16 cellular contexts compared by ENCODE assay signal in genomic region chr10:11339013-11339412, GRCh38.
A peak's percentile ranks its signal among the peaks of the same experiment; 100 is the strongest.
DNase-seq lines count a peak whose midpoint lies in the region; ATAC-seq and TF ChIP-seq lines count a peak whose summit lies in the region.
"Had no signal": no experiment of that assay in that cellular context is flagged by ENCODE, and none has a peak within 500 bp of the region (broad histone marks: within the 10 kb centered on the region; RNA-seq: fewer than 3 reads in every experiment).

No MANE protein-coding gene starts in this region.

- peak overlapping the region; percentile 1 for H3K27ac Mint-ChIP-seq in activated naive CD4-positive, alpha-beta T cell treated with anti-CD3 and anti-CD28 coated beads, Interleukin-2, amount 50 U/mL, for 24 hours
- H3K27ac Mint-ChIP-seq in IgD-negative memory B cell, result peak overlapping the region in 2 of 3 donors; percentile 67 to 81
- peak overlapping the region in 6 of 9 donors; percentile 14 to 91 (median 67) for H3K27ac Mint-ChIP-seq in naive thymus-derived CD4-positive, alpha-beta T cell

- no peaks in the 10 kb centered on the region for H3K9me3 ChIP-seq in naive thymus-derived CD4-positive, alpha-beta T cell (ENCODE audit: control insufficient read depth in 2 of 3, low read length in 3 of 3)
- no peaks in the 10 kb centered on the region for H3K9me3 ChIP-seq in upper lobe of left lung

- no peak overlapping the region for H3K4me3 ChIP-seq in naive thymus-derived CD4-positive, alpha-beta T cell (ENCODE audit: low read length)
- no peak overlapping the region for H3K4me3 ChIP-seq in upper lobe of left lung
- H3K4me3 ChIP-seq: BLaER1 treated with 17β-estradiol and CSF1 and Interleukin-3, amounts not matched to agents 10 nM and 100 nM had no signal

- intact Hi-C loops in naive thymus-derived CD4-positive, alpha-beta T cell (cut with micrococcal nuclease), result loop anchor here (2.0 to 10.0 kb wide), 4 partner anchors 64 to 227 kb away; no protein-coding TSS in a partner anchor

- WGBS in upper lobe of left lung, 2 donors, result 48 to 79% methylated on average over 7 of the region's 7 CpGs

- no peaks in the 10 kb centered on the region for H3K4me1 ChIP-seq in naive thymus-derived CD4-positive, alpha-beta T cell (ENCODE audit: control insufficient read depth in 2 of 2, insufficient read depth in 2 of 2, low read length in 2 of 2)
- peaks cover 0 to 10% (median 0%) of the 10 kb centered on the region in 4 donors for H3K4me1 ChIP-seq in upper lobe of left lung

- POLR2A ChIA-PET in naive thymus-derived CD4-positive, alpha-beta T cell (lab: Charles Lee), result no interaction called here

- H3K9me3 Mint-ChIP-seq in activated naive CD4-positive, alpha-beta T cell treated with anti-CD3 and anti-CD28 coated beads, Interleukin-2, amount 50 U/mL, for 24 hours, result no peaks in the 10 kb centered on the region
- peaks cover 0 to 2% (median 0%) of the 10 kb centered on the region in 3 donors for H3K9me3 Mint-ChIP-seq in IgD-negative memory B cell
- H3K9me3 Mint-ChIP-seq in naive thymus-derived CD4-positive, alpha-beta T cell, result peaks cover 0 to 6% (median 0%) of the 10 kb centered on the region in 11 donors

- no peaks in the 10 kb centered on the region for H3K27me3 ChIP-seq in naive thymus-derived CD4-positive, alpha-beta T cell (ENCODE audit: control insufficient read depth in 2 of 2, insufficient read depth in 2 of 2, low read length in 2 of 2)
- H3K27me3 ChIP-seq in upper lobe of left lung, result no peaks in the 10 kb centered on the region
- H3K27me3 ChIP-seq: BLaER1 treated with 17β-estradiol and CSF1 and Interleukin-3, amounts not matched to agents 10 nM and 100 nM had no signal

- no peak for TF ChIP-seq POLR2A in upper lobe of left lung (IDR thresholded peaks at IDR 0.05)

- peaks cover 3% of the 10 kb centered on the region for H3K36me3 Mint-ChIP-seq in activated naive CD4-positive, alpha-beta T cell treated with anti-CD3 and anti-CD28 coated beads, Interleukin-2, amount 50 U/mL, for 24 hours
- no peaks in the 10 kb centered on the region for H3K36me3 Mint-ChIP-seq in IgD-negative memory B cell
- H3K36me3 Mint-ChIP-seq in naive thymus-derived CD4-positive, alpha-beta T cell, result peaks cover 0 to 11% (median 6%) of the 10 kb centered on the region in 5 donors

- no peaks in the 10 kb centered on the region for H3K27me3 Mint-ChIP-seq in activated naive CD4-positive, alpha-beta T cell treated with anti-CD3 and anti-CD28 coated beads, Interleukin-2, amount 50 U/mL, for 24 hours
- H3K27me3 Mint-ChIP-seq in IgD-negative memory B cell, result no peaks in the 10 kb centered on the region
- no peaks in the 10 kb centered on the region for H3K27me3 Mint-ChIP-seq in naive thymus-derived CD4-positive, alpha-beta T cell

- in situ Hi-C loops in KBM-7 (cut with MboI; ENCODE audit: low pct_unique_long_range_greater_than_20kb, low sequenced_read_pairs), result no loop called here

- peaks cover 0 to 5% (median 0%) of the 10 kb centered on the region in 3 experiments for H3K36me3 ChIP-seq in naive thymus-derived CD4-positive, alpha-beta T cell (ENCODE audit: control insufficient read depth in 2 of 3, insufficient read depth in 3 of 3, low read length in 3 of 3)
- peaks cover 0 to 3% (median 0%) of the 10 kb centered on the region in 4 donors for H3K36me3 ChIP-seq in upper lobe of left lung

- H3K4me3 Mint-ChIP-seq in activated naive CD4-positive, alpha-beta T cell treated with anti-CD3 and anti-CD28 coated beads, Interleukin-2, amount 50 U/mL, for 24 hours, result no peak overlapping the region
- no peak overlapping the region for H3K4me3 Mint-ChIP-seq in IgD-negative memory B cell
- peak overlapping the region in 2 of 10 donors; percentile 6 to 55 for H3K4me3 Mint-ChIP-seq in naive thymus-derived CD4-positive, alpha-beta T cell

- peaks cover 34% of the 10 kb centered on the region for H3K4me1 Mint-ChIP-seq in activated naive CD4-positive, alpha-beta T cell treated with anti-CD3 and anti-CD28 coated beads, Interleukin-2, amount 50 U/mL, for 24 hours
- peaks cover 16 to 34% (median 21%) of the 10 kb centered on the region in 3 donors for H3K4me1 Mint-ChIP-seq in IgD-negative memory B cell
- H3K4me1 Mint-ChIP-seq in naive thymus-derived CD4-positive, alpha-beta T cell, result peaks cover 10 to 51% (median 30%) of the 10 kb centered on the region in 7 donors

- CTCF ChIA-PET in naive thymus-derived CD4-positive, alpha-beta T cell (lab: Charles Lee), result no interaction called here

- DNase-seq in activated naive CD4-positive, alpha-beta T cell (lab: John Stamatoyannopoulos, UW), result no peak
- no peak for DNase-seq in naive thymus-derived CD4-positive, alpha-beta T cell
- DNase-seq in KBM-7 (no peak), upper lobe of left lung (no peak)
- DNase-seq: GF-D8, H7, IMR-90, NCI-H1105, NCI-H1694, NCI-H2107, NCI-H226, NCI-H524 treated with DMSO at 0.1 percent for 48 hours had no signal

- no peak for TF ChIP-seq EP300 in upper lobe of left lung (IDR thresholded peaks at IDR 0.05)

- no peak for TF ChIP-seq CTCF in upper lobe of left lung (IDR thresholded peaks at IDR 0.05)

- H3K27ac ChIP-seq in naive thymus-derived CD4-positive, alpha-beta T cell (ENCODE audit: low read depth, low read length), result no peak overlapping the region
- peak overlapping the region; percentile 28 for H3K27ac ChIP-seq in temporal lobe (ENCODE audit: low read depth, low read length)
- H3K27ac ChIP-seq in upper lobe of left lung, result no peak overlapping the region
- H3K27ac ChIP-seq: BLaER1 treated with 17β-estradiol and CSF1 and Interleukin-3, amounts not matched to agents 10 nM and 100 nM had no signal

- ATAC-seq in naive thymus-derived CD4-positive, alpha-beta T cell, result no peak
- ATAC-seq in upper lobe of left lung (ENCODE audit: low FRiP score in 2 of 2), result no peak

Comparison
In these comparisons a context has a peak if more than half of its experiments do, and no peak if none do; other contexts are left out.
1. H3K27ac Mint-ChIP-seq: peak in every context shown above with its lines; median percentile 74 in IgD-negative memory B cell; 67 in naive thymus-derived CD4-positive, alpha-beta T cell; 1 in activated naive CD4-positive, alpha-beta T cell treated with anti-CD3 and anti-CD28 coated beads, Interleukin-2, amount 50 U/mL, for 24 hours.